1 cellular context compared by ENCODE assay signal in genomic region chr2:215611609-215612386, GRCh38.
TF ChIP-seq lines count a peak whose summit lies in the region.

No MANE protein-coding gene starts in this region.

TF ChIP-seq in HepG2, 621 proteins besides CTCF, POLR2A, EP300 and RAD21 (continued from another document):
- peak; percentile 63 for TF ChIP-seq FOXP4 (CRISPR knock-in tag; IDR thresholded peaks at IDR 0.05)
- TF ChIP-seq NR2F1 (CRISPR knock-in tag; IDR thresholded peaks at IDR 0.05), result peak; percentile 76 to 79
- TF ChIP-seq ZBTB33 (CRISPR knock-in tag; IDR thresholded peaks at IDR 0.05), result 0 out of 2 replicates have a peak, but pooled peaks have one; percentile 21
- TF ChIP-seq FOXP1 (IDR thresholded peaks at IDR 0.05), result no peak
- TF ChIP-seq FOXP1 (CRISPR knock-in tag; IDR thresholded peaks at IDR 0.05), result peak; percentile 69
- no peak for TF ChIP-seq SIN3B (IDR thresholded peaks at IDR 0.05; ENCODE audit: low read length)
- no peak for TF ChIP-seq ZNF567 (CRISPR knock-in tag; IDR thresholded peaks at IDR 0.05; ENCODE audit: borderline replicate concordance)
- no peak for TF ChIP-seq FOXA1 (IDR thresholded peaks at IDR 0.05)
- 0 out of 2 replicates have a peak, but pooled peaks have one; percentile 25 for TF ChIP-seq FOXA1 (CRISPR knock-in tag; IDR thresholded peaks at IDR 0.05)
- TF ChIP-seq POGZ (CRISPR knock-in tag; IDR thresholded peaks at IDR 0.05), result peak; percentile 89
- peak; percentile 75; the same call in 1 of the 2 replicates for TF ChIP-seq GATAD2A (CRISPR knock-in tag; IDR thresholded peaks at IDR 0.05)
- peak; percentile 55; the same call in 1 of the 2 replicates for TF ChIP-seq HMG20A (CRISPR knock-in tag; IDR thresholded peaks at IDR 0.05; ENCODE audit: borderline replicate concordance)
- TF ChIP-seq ZNF710 (CRISPR knock-in tag; IDR thresholded peaks at IDR 0.05; ENCODE audit: borderline replicate concordance), result peak; percentile 70; the same call in 1 of the 2 replicates
- peak; percentile 88 for TF ChIP-seq MED1 (CRISPR knock-in tag; IDR thresholded peaks at IDR 0.05)
- 0 out of 2 replicates have a peak, but pooled peaks have one; percentile 35 for TF ChIP-seq ZNF614 (CRISPR knock-in tag; IDR thresholded peaks at IDR 0.05; ENCODE audit: borderline replicate concordance)
- TF ChIP-seq THRA (CRISPR knock-in tag; IDR thresholded peaks at IDR 0.05; ENCODE audit: borderline replicate concordance), result peak; percentile 40; the same call in 1 of the 2 replicates
- TF ChIP-seq ZMYM3 (CRISPR knock-in tag; IDR thresholded peaks at IDR 0.05), result peak; percentile 59; the same call in 1 of the 2 replicates
- TF ChIP-seq IRF2 (CRISPR knock-in tag; IDR thresholded peaks at IDR 0.05), result 0 out of 2 replicates have a peak, but pooled peaks have one; percentile 26
- peak; percentile 57; the same call in 1 of the 2 replicates for TF ChIP-seq HDAC2 (CRISPR knock-in tag; IDR thresholded peaks at IDR 0.05)
- TF ChIP-seq FUBP1 (CRISPR knock-in tag; IDR thresholded peaks at IDR 0.05; ENCODE audit: borderline replicate concordance), result no peak
- peak; percentile 7; the same call in 1 of the 2 replicates for TF ChIP-seq SMC3 (IDR thresholded peaks at IDR 0.05; ENCODE audit: low read length)
- peak; percentile 31; the same call in 1 of the 2 replicates for TF ChIP-seq RCOR2 (CRISPR knock-in tag; IDR thresholded peaks at IDR 0.05)
- TF ChIP-seq SOX6 (IDR thresholded peaks at IDR 0.05), result no peak
- TF ChIP-seq SOX6 (CRISPR knock-in tag; IDR thresholded peaks at IDR 0.05), result peak; percentile 66; the same call in 1 of the 2 replicates
- TF ChIP-seq MAFF (IDR thresholded peaks at IDR 0.05; ENCODE audit: low read depth, low read length), result peak; percentile 47; the same call in 1 of the 2 replicates
- peak; percentile 87; the same call in 1 of the 2 replicates for TF ChIP-seq EHMT2 (IDR thresholded peaks at IDR 0.05; ENCODE audit: borderline replicate concordance, low read depth, low read length)
- no peak for TF ChIP-seq GMEB1 (CRISPR knock-in tag; IDR thresholded peaks at IDR 0.05; ENCODE audit: borderline replicate concordance)
- TF ChIP-seq CEBPB (IDR thresholded peaks at IDR 0.05; ENCODE audit: borderline replicate concordance, low read depth, low read length), result no peak
- peak; percentile 92 for TF ChIP-seq RARA (CRISPR knock-in tag; IDR thresholded peaks at IDR 0.05)
- TF ChIP-seq ZFYVE20 (CRISPR knock-in tag; IDR thresholded peaks at IDR 0.05; ENCODE audit: borderline replicate concordance, low read depth), result no peak
- peak; percentile 69 for TF ChIP-seq NR2F6 (IDR thresholded peaks at IDR 0.05)
- TF ChIP-seq NR2F6 (CRISPR knock-in tag; IDR thresholded peaks at IDR 0.05), result peak; percentile 75
